Comparison of ENCODE assay signal across 1 cellular context in genomic region chr20:58331961-58332551, GRCh38.
TF ChIP-seq lines count a peak whose summit lies in the region.

No MANE protein-coding gene starts in this region.

TF ChIP-seq in HEK293, 187 proteins besides CTCF, POLR2A, EP300 and RAD21 (continued from another document):
- TF ChIP-seq ZNF280D (tag by site-specific recombination; IDR thresholded peaks at IDR 0.05), result no peak
- TF ChIP-seq, protein P1, sequence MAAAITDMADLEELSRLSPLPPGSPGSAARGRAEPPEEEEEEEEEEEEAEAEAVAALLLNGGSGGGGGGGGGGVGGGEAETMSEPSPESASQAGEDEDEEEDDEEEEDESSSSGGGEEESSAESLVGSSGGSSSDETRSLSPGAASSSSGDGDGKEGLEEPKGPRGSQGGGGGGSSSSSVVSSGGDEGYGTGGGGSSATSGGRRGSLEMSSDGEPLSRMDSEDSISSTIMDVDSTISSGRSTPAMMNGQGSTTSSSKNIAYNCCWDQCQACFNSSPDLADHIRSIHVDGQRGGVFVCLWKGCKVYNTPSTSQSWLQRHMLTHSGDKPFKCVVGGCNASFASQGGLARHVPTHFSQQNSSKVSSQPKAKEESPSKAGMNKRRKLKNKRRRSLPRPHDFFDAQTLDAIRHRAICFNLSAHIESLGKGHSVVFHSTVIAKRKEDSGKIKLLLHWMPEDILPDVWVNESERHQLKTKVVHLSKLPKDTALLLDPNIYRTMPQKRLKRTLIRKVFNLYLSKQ (tag by site-specific recombination; IDR thresholded peaks at IDR 0.05; ENCODE audit: borderline replicate concordance), result no peak
- TF ChIP-seq ZNF621 (tag by site-specific recombination; IDR thresholded peaks at IDR 0.05), result no peak
- TF ChIP-seq ZNF423 (tag by site-specific recombination; IDR thresholded peaks at IDR 0.05), result no peak
- peak; percentile 66 for TF ChIP-seq PRDM6 (tag by site-specific recombination; IDR thresholded peaks at IDR 0.05)
- no peak for TF ChIP-seq ZNF112 (tag by site-specific recombination; IDR thresholded peaks at IDR 0.05)
- no peak for TF ChIP-seq ZNF23 (tag by site-specific recombination; IDR thresholded peaks at IDR 0.05; ENCODE audit: borderline replicate concordance)
- no peak for TF ChIP-seq ZBTB17 (tag by site-specific recombination; IDR thresholded peaks at IDR 0.05)
- TF ChIP-seq ZNF362 (tag by site-specific recombination; IDR thresholded peaks at IDR 0.05), result no peak
- peak; percentile 64; the same call in 1 of the 2 replicates for TF ChIP-seq ZXDB (tag by site-specific recombination; IDR thresholded peaks at IDR 0.05)
- TF ChIP-seq ZNF19 (tag by site-specific recombination; IDR thresholded peaks at IDR 0.05; ENCODE audit: low read depth), result no peak
- no peak for TF ChIP-seq ZNF202 (tag by site-specific recombination; IDR thresholded peaks at IDR 0.05; ENCODE audit: borderline replicate concordance)
- TF ChIP-seq, protein P2, sequence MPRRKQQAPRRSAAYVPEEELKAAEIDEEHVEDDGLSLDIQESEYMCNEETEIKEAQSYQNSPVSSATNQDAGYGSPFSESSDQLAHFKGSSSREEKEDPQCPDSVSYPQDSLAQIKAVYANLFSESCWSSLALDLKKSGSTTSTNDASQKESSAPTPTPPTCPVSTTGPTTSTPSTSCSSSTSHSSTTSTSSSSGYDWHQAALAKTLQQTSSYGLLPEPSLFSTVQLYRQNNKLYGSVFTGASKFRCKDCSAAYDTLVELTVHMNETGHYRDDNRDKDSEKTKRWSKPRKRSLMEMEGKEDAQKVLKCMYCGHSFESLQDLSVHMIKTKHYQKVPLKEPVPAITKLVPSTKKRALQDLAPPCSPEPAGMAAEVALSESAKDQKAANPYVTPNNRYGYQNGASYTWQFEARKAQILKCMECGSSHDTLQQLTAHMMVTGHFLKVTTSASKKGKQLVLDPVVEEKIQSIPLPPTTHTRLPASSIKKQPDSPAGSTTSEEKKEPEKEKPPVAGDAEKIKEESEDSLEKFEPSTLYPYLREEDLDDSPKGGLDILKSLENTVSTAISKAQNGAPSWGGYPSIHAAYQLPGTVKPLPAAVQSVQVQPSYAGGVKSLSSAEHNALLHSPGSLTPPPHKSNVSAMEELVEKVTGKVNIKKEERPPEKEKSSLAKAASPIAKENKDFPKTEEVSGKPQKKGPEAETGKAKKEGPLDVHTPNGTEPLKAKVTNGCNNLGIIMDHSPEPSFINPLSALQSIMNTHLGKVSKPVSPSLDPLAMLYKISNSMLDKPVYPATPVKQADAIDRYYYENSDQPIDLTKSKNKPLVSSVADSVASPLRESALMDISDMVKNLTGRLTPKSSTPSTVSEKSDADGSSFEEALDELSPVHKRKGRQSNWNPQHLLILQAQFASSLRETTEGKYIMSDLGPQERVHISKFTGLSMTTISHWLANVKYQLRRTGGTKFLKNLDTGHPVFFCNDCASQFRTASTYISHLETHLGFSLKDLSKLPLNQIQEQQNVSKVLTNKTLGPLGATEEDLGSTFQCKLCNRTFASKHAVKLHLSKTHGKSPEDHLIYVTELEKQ (tag by site-specific recombination; IDR thresholded peaks at IDR 0.05; ENCODE audit: borderline replicate concordance), result no peak
- TF ChIP-seq ZNF146 (tag by site-specific recombination; IDR thresholded peaks at IDR 0.05), result no peak
- no peak for TF ChIP-seq IKZF3 (tag by site-specific recombination; IDR thresholded peaks at IDR 0.05)
- no peak for TF ChIP-seq ZNF354C (tag by site-specific recombination; IDR thresholded peaks at IDR 0.05; ENCODE audit: borderline replicate concordance, low read depth)
- TF ChIP-seq, protein P3, sequence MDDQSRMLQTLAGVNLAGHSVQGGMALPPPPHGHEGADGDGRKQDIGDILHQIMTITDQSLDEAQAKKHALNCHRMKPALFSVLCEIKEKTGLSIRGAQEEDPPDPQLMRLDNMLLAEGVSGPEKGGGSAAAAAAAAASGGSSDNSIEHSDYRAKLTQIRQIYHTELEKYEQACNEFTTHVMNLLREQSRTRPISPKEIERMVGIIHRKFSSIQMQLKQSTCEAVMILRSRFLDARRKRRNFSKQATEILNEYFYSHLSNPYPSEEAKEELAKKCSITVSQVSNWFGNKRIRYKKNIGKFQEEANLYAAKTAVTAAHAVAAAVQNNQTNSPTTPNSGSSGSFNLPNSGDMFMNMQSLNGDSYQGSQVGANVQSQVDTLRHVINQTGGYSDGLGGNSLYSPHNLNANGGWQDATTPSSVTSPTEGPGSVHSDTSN (CRISPR knock-in tag; IDR thresholded peaks at IDR 0.05), result no peak
- no peak for TF ChIP-seq ZNF791 (tag by site-specific recombination; IDR thresholded peaks at IDR 0.05)
- TF ChIP-seq, protein P4, sequence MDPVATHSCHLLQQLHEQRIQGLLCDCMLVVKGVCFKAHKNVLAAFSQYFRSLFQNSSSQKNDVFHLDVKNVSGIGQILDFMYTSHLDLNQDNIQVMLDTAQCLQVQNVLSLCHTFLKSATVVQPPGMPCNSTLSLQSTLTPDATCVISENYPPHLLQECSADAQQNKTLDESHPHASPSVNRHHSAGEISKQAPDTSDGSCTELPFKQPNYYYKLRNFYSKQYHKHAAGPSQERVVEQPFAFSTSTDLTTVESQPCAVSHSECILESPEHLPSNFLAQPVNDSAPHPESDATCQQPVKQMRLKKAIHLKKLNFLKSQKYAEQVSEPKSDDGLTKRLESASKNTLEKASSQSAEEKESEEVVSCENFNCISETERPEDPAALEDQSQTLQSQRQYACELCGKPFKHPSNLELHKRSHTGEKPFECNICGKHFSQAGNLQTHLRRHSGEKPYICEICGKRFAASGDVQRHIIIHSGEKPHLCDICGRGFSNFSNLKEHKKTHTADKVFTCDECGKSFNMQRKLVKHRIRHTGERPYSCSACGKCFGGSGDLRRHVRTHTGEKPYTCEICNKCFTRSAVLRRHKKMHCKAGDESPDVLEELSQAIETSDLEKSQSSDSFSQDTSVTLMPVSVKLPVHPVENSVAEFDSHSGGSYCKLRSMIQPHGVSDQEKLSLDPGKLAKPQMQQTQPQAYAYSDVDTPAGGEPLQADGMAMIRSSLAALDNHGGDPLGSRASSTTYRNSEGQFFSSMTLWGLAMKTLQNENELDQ (tag by site-specific recombination; IDR thresholded peaks at IDR 0.05; ENCODE audit: low read depth), result no peak
- no peak for TF ChIP-seq GLI2 (tag by site-specific recombination; IDR thresholded peaks at IDR 0.05; ENCODE audit: borderline replicate concordance, low read depth)
- TF ChIP-seq ZIC2 (tag by site-specific recombination; IDR thresholded peaks at IDR 0.05), result no peak
- TF ChIP-seq PRDM4 (tag by site-specific recombination; IDR thresholded peaks at IDR 0.05), result peak; percentile 21; the same call in 1 of the 2 replicates
- no peak for TF ChIP-seq SCRT1 (tag by site-specific recombination; IDR thresholded peaks at IDR 0.05; ENCODE audit: borderline replicate concordance)
- TF ChIP-seq FEZF1 (tag by site-specific recombination; IDR thresholded peaks at IDR 0.05), result peak; percentile 63
- peak; percentile 49; the same call in 1 of the 2 replicates for TF ChIP-seq ZNF843 (tag by site-specific recombination; IDR thresholded peaks at IDR 0.05)
